11 cellular contexts compared by ENCODE assay signal in the genomic region with DNA sequence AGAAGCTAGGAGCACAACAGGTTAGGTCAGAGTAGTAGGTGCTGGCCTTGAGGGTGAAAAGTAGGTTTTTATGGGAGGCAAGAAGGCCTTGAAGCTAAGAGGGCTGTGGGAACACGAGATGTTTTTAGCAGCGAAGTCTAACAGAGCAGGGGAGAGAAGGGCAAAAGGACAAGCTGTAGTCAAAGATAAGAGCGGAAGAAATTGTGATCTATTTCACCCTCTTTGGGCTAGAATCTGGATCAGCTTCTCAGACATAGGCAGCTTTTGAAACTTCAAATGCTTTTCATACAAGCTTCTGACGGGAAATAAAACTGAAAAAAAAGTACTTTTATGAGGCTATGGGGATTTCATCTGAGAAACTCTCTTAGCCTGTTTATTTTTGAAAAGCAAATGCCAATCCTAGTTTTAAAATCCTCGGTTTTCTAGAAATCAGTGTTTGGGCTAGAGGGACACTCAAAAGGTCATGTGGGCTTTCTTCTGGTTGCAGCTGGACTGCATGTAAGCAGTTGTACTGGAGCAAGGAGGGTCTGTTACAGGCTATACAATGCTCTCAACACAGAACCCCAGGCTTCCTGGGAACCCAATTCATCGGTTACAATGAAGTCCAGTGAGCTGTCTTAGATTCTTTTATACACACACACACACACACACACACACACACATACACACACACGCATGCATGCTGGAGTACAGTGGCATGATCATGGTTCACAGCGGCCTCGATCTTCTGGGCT.
DNase-seq lines count a peak whose midpoint lies in the region; ATAC-seq and TF ChIP-seq lines count a peak whose summit lies in the region.
"Had no signal": no experiment of that assay in that cellular context is flagged by ENCODE, and none has a peak within 500 bp of the region (broad histone marks: within the 10 kb centered on the region; RNA-seq: fewer than 3 reads in every experiment).

No MANE protein-coding gene starts in this region.

- POLR2A ChIA-PET in naive thymus-derived CD8-positive, alpha-beta T cell (lab: Charles Lee), result interaction anchor here (0.6 to 3.1 kb wide), 12 partner anchors 9 to 203 kb away, joined by 3 to 20 read pairs (median 5); a partner anchor contains a TSS

- H3K9me3 ChIP-seq in heart right ventricle (no peaks in the 10 kb centered on the region), upper lobe of left lung (no peaks in the 10 kb centered on the region)

- intact Hi-C loops in heart right ventricle (cut with DNase I) (no loop called here), left cardiac atrium (cut with DNase I) (no loop called here)

- H3K27ac ChIP-seq in heart right ventricle (peak overlapping the region; percentile 68 to 94 (median 88)), upper lobe of left lung (peak overlapping the region in 3 of 4 donors; percentile 5 to 85 (median 64))

- H3K4me1 ChIP-seq in heart right ventricle (peaks cover 19 to 99% (median 77%) of the 10 kb centered on the region in 9 donors), upper lobe of left lung (peaks cover 40 to 53% (median 44%) of the 10 kb centered on the region in 4 donors)

- peaks cover 18% of the 10 kb centered on the region for H3K36me3 Mint-ChIP-seq in brain
- H3K36me3 Mint-ChIP-seq in naive thymus-derived CD8-positive, alpha-beta T cell, result peaks cover 0 to 17% (median 4%) of the 10 kb centered on the region in 3 donors

- TF ChIP-seq CTCF in heart right ventricle (IDR thresholded peaks at IDR 0.05) (no peak), brain (conservative IDR thresholded peaks at IDR 0.05) (no peak), upper lobe of left lung (IDR thresholded peaks at IDR 0.05) (no peak)

- peaks cover 0 to 24% (median 4%) of the 10 kb centered on the region in 9 donors for H3K36me3 ChIP-seq in heart right ventricle
- H3K36me3 ChIP-seq in upper lobe of left lung, result peaks cover 3 to 16% (median 10%) of the 10 kb centered on the region in 4 donors

- DNase-seq in heart right ventricle (no peak), left cardiac atrium (no peak), upper lobe of left lung (no peak), KBM-7 (no peak), RKO (ENCODE audit: low spot score) (no peak)
- DNase-seq in naive thymus-derived CD8-positive, alpha-beta T cell, result peak in 2 of 10 donors; percentile 45 to 56
- no peak for DNase-seq in effector CD4-positive, alpha-beta T cell
- DNase-seq: effector memory CD8-positive, alpha-beta T cell; NCI-H2227 treated with DMSO at 0.1 percent for 48 hours; SIG-M5 had no signal

- H3K27ac Mint-ChIP-seq in brain, result peak overlapping the region in 3 of 5 experiments; percentile 8 to 96 (median 90)
- peak overlapping the region; percentile 82 to 98 (median 92) for H3K27ac Mint-ChIP-seq in naive thymus-derived CD8-positive, alpha-beta T cell

- ATAC-seq in heart right ventricle (no peak), left cardiac atrium (no peak), upper lobe of left lung (ENCODE audit: low FRiP score in 2 of 2) (no peak)
- ATAC-seq in naive thymus-derived CD8-positive, alpha-beta T cell, result no peak
- ATAC-seq: effector memory CD8-positive, alpha-beta T cell had no signal

- no peak overlapping the region for H3K4me3 Mint-ChIP-seq in brain
- peak overlapping the region; percentile 16 to 98 (median 66) for H3K4me3 Mint-ChIP-seq in naive thymus-derived CD8-positive, alpha-beta T cell
- H3K4me3 Mint-ChIP-seq: effector memory CD8-positive, alpha-beta T cell had no signal

- no peaks in the 10 kb centered on the region for H3K27me3 ChIP-seq in heart right ventricle
- no peaks in the 10 kb centered on the region for H3K27me3 ChIP-seq in upper lobe of left lung

- H3K4me3 ChIP-seq in heart right ventricle, result no peak overlapping the region
- no peak overlapping the region for H3K4me3 ChIP-seq in upper lobe of left lung

- H3K9me3 Mint-ChIP-seq in brain, result no peaks in the 10 kb centered on the region
- no peaks in the 10 kb centered on the region for H3K9me3 Mint-ChIP-seq in naive thymus-derived CD8-positive, alpha-beta T cell
- H3K9me3 Mint-ChIP-seq: effector memory CD8-positive, alpha-beta T cell had no signal

- H3K4me1 Mint-ChIP-seq in brain, result peaks cover 100% of the 10 kb centered on the region
- H3K4me1 Mint-ChIP-seq in naive thymus-derived CD8-positive, alpha-beta T cell, result peaks cover 54 to 93% (median 92%) of the 10 kb centered on the region in 4 donors

- peaks cover 3% of the 10 kb centered on the region for H3K27me3 Mint-ChIP-seq in brain
- H3K27me3 Mint-ChIP-seq in naive thymus-derived CD8-positive, alpha-beta T cell, result no peaks in the 10 kb centered on the region
- H3K27me3 Mint-ChIP-seq: effector memory CD8-positive, alpha-beta T cell had no signal

- TF ChIP-seq POLR2A in upper lobe of left lung (IDR thresholded peaks at IDR 0.05), result no peak

- TF ChIP-seq EP300 in upper lobe of left lung (IDR thresholded peaks at IDR 0.05), result no peak

- 57 to 59% methylated on average over 9 of the region's 9 CpGs for WGBS in heart right ventricle, 2 donors
- 79 to 87% methylated on average over 9 of the region's 9 CpGs for WGBS in upper lobe of left lung, 2 donors

- in situ Hi-C loops in KBM-7 (cut with MboI; ENCODE audit: low pct_unique_long_range_greater_than_20kb, low sequenced_read_pairs), result no loop called here

Comparison
In these comparisons a context has a peak if more than half of its experiments do, and no peak if none do; other contexts are left out.
1. H3K4me3 Mint-ChIP-seq: peak in naive thymus-derived CD8-positive, alpha-beta T cell (10 of 10); none in brain (0 of 5).